ENCODE assay signal across 1 cellular context in the genomic region with DNA sequence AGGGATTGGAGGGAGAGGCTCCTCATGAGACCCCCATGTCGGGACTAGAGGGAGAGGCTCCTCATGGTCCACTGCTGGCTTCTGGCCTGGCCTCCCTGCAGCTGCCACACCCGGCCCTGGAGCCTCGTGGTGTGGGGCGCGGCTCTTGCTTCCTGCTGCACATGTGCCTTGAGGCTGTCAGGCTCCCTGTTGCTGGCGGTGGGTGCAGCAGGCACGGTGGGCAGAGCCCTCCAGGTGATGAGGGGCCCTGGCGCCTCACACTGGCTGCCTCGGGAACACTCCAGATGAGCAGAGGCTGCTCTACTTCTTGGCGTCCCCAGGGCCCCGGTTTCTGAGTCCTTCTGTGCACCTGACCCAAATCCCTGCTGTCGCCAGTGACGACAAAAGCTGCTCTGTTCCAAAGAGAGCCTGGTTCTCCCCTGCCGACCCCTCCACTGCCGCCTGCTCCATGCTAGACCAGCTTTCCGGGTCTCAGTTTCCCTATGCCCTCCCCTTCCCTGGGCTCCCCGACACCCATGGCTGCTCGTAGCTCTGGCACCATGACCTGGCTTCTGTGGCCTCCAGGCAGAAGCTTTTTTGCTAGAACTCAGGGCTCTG.
TF ChIP-seq lines count a peak whose summit lies in the region.

No MANE protein-coding gene starts in this region.

TF ChIP-seq in H1, 55 proteins besides CTCF, POLR2A, EP300 and RAD21:
- TF ChIP-seq, protein P1, sequence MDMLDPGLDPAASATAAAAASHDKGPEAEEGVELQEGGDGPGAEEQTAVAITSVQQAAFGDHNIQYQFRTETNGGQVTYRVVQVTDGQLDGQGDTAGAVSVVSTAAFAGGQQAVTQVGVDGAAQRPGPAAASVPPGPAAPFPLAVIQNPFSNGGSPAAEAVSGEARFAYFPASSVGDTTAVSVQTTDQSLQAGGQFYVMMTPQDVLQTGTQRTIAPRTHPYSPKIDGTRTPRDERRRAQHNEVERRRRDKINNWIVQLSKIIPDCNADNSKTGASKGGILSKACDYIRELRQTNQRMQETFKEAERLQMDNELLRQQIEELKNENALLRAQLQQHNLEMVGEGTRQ (IDR thresholded peaks at IDR 0.05; ENCODE audit: low read length) = no peak
- TF ChIP-seq SP2 (IDR thresholded peaks at IDR 0.05; ENCODE audit: low read length) = no peak
- TF ChIP-seq, protein P2, sequence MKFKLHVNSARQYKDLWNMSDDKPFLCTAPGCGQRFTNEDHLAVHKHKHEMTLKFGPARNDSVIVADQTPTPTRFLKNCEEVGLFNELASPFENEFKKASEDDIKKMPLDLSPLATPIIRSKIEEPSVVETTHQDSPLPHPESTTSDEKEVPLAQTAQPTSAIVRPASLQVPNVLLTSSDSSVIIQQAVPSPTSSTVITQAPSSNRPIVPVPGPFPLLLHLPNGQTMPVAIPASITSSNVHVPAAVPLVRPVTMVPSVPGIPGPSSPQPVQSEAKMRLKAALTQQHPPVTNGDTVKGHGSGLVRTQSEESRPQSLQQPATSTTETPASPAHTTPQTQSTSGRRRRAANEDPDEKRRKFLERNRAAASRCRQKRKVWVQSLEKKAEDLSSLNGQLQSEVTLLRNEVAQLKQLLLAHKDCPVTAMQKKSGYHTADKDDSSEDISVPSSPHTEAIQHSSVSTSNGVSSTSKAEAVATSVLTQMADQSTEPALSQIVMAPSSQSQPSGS (IDR thresholded peaks at IDR 0.05; ENCODE audit: low read length) = no peak
- no peak for TF ChIP-seq BCL11A (IDR thresholded peaks at IDR 0.05; ENCODE audit: low read depth in 2 of 2, low read length in 2 of 2)
- no peak for TF ChIP-seq ZNF274 (IDR thresholded peaks at IDR 0.05; ENCODE audit: borderline replicate concordance, extremely low read depth, low read length)
- no peak for TF ChIP-seq TAF1 (IDR thresholded peaks at IDR 0.05; ENCODE audit: low read depth, low read length)
- TF ChIP-seq NRF1 (IDR thresholded peaks at IDR 0.05; ENCODE audit: low read depth, low read length) = no peak
- TF ChIP-seq, protein P3, sequence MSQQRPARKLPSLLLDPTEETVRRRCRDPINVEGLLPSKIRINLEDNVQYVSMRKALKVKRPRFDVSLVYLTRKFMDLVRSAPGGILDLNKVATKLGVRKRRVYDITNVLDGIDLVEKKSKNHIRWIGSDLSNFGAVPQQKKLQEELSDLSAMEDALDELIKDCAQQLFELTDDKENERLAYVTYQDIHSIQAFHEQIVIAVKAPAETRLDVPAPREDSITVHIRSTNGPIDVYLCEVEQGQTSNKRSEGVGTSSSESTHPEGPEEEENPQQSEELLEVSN (IDR thresholded peaks at IDR 0.05) = no peak
- TF ChIP-seq SIX5 (IDR thresholded peaks at IDR 0.05; ENCODE audit: low read depth, low read length) = no peak
- no peak for TF ChIP-seq SIRT6 (IDR thresholded peaks at IDR 0.05; ENCODE audit: low read length)
- TF ChIP-seq TEAD4 (IDR thresholded peaks at IDR 0.05; ENCODE audit: low read depth, low read length) = no peak
- no peak for TF ChIP-seq EZH2 (IDR thresholded peaks at IDR 0.05; ENCODE audit: low read depth, low read length, severe bottlenecking)
- no peak for TF ChIP-seq CBX8 (IDR thresholded peaks at IDR 0.05; ENCODE audit: borderline replicate concordance, low read depth, low read length)
- TF ChIP-seq PHF8 (conservative IDR thresholded peaks at IDR 0.05; ENCODE audit: low read depth, low read length) = no peak
